ENCODE assay signal across 23 cellular contexts in the genomic region with DNA sequence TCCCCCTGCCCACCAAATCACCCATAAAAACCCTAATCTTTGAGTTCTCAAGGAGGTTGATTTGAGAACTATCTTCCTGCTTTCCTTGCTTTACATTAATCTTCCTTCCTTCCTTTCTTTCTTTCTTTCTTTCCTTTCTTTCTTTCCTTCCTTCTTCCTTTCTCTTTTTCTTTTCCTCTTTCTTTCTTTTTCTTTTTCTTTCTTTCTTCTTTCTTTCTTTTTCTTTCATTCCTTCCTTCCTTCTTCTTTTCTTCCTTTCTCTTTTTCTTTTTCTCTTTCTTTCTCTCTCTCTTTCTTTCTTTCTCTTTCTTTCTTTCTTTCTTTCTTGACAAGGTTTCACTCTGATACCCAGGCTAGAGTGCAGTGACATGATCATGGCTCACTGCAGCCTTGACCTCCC.
DNase-seq lines count a peak whose midpoint lies in the region; ATAC-seq and TF ChIP-seq lines count a peak whose summit lies in the region.
"Had no signal": no experiment of that assay in that cellular context is flagged by ENCODE, and none has a peak within 500 bp of the region (broad histone marks: within the 10 kb centered on the region; RNA-seq: fewer than 3 reads in every experiment).

No MANE protein-coding gene starts in this region.

- peak; percentile 21 for TF ChIP-seq CTCF in CD8-positive, alpha-beta T cell (IDR thresholded peaks at IDR 0.05)
- TF ChIP-seq CTCF in activated B cell treated with CpG ODN at 0.5 μM for 24 hours (IDR thresholded peaks at IDR 0.05) (peak; percentile 42), adrenal gland (IDR thresholded peaks at IDR 0.05) (no peak), neural progenitor cell (IDR thresholded peaks at IDR 0.05) (no peak)

- H3K4me3 Mint-ChIP-seq in activated naive CD4-positive, alpha-beta T cell treated with anti-CD3 and anti-CD28 coated beads, Interleukin-2, amount 50 U/mL, for 24 hours: no peak overlapping the region
- no peak overlapping the region for H3K4me3 Mint-ChIP-seq in CD8-positive, alpha-beta T cell
- H3K4me3 Mint-ChIP-seq in activated B cell treated with CpG ODN at 0.5 μM for 24 hours (no peak overlapping the region), neural progenitor cell (no peak overlapping the region)
- H3K4me3 Mint-ChIP-seq: CD4-positive, alpha-beta memory T cell; GM23338; H9; HFFc6 had no signal

- no peak overlapping the region for H3K9ac ChIP-seq in neural progenitor cell
- H3K9ac ChIP-seq: BLaER1 had no signal

- H3K4me1 ChIP-seq in CD8-positive, alpha-beta T cell (ENCODE audit: insufficient read depth, low read length): no peaks in the 10 kb centered on the region
- H3K4me1 ChIP-seq in adrenal gland (replicated peaks in 1 of 2) (no peaks in the 10 kb centered on the region), neural progenitor cell (no peaks in the 10 kb centered on the region)
- H3K4me1 ChIP-seq: A549, BLaER1 had no signal

- H3K4me2 ChIP-seq in neural progenitor cell: no peak overlapping the region
- H3K4me2 ChIP-seq: A549, BLaER1, GM23338 had no signal

- no peak overlapping the region for H2AFZ ChIP-seq in neural progenitor cell (replicated peaks)
- H2AFZ ChIP-seq: GM23338 had no signal

- H4K20me1 ChIP-seq in neural progenitor cell (ENCODE audit: low read depth): no peaks in the 10 kb centered on the region
- H4K20me1 ChIP-seq: BLaER1 had no signal

- peak overlapping the region; percentile 57 for H3K27ac Mint-ChIP-seq in activated naive CD4-positive, alpha-beta T cell treated with anti-CD3 and anti-CD28 coated beads, Interleukin-2, amount 50 U/mL, for 24 hours
- no peak overlapping the region for H3K27ac Mint-ChIP-seq in CD8-positive, alpha-beta T cell
- H3K27ac Mint-ChIP-seq in activated B cell treated with CpG ODN at 0.5 μM for 24 hours (no peak overlapping the region), neural progenitor cell (no peak overlapping the region)
- H3K27ac Mint-ChIP-seq: CD4-positive, alpha-beta memory T cell; GM23338; H9; HFFc6 had no signal

- intact Hi-C loops in CD8-positive, alpha-beta T cell (cut with DNase I, micrococcal nuclease): loop anchor here in 1 of 2 experiments (10.0 kb wide), 1 partner anchor 451 kb away; no protein-coding TSS in a partner anchor
- intact Hi-C loops in activated B cell treated with CpG ODN at 0.5 μM for 24 hours (cut with micrococcal nuclease) (no loop called here), adrenal gland (cut with DNase I) (no loop called here)

- H3K4me3 ChIP-seq in CD8-positive, alpha-beta T cell (ENCODE audit: low read depth, low read length): no peak overlapping the region
- H3K4me3 ChIP-seq in adrenal gland (no peak overlapping the region), neural progenitor cell (no peak overlapping the region)
- H3K4me3 ChIP-seq: A549, BLaER1, GM12878, GM23338 had no signal

- H3K9me3 ChIP-seq in CD8-positive, alpha-beta T cell (ENCODE audit: low read length): no peaks in the 10 kb centered on the region
- peaks cover 0 to 9% (median 0%) of the 10 kb centered on the region in 3 donors for H3K9me3 ChIP-seq in adrenal gland (replicated peaks in 1 of 3)
- H3K9me3 ChIP-seq in neural progenitor cell (ENCODE audit: low read depth): peaks cover 5% of the 10 kb centered on the region

- H3K36me3 Mint-ChIP-seq in activated naive CD4-positive, alpha-beta T cell treated with anti-CD3 and anti-CD28 coated beads, Interleukin-2, amount 50 U/mL, for 24 hours: no peaks in the 10 kb centered on the region
- H3K36me3 Mint-ChIP-seq in CD8-positive, alpha-beta T cell: no peaks in the 10 kb centered on the region
- H3K36me3 Mint-ChIP-seq in activated B cell treated with CpG ODN at 0.5 μM for 24 hours (ENCODE audit: low read depth) (no peaks in the 10 kb centered on the region), neural progenitor cell (no peaks in the 10 kb centered on the region)
- H3K36me3 Mint-ChIP-seq: CD4-positive, alpha-beta memory T cell had no signal

- CTCF ChIA-PET in CD8-positive, alpha-beta T cell (lab: Charles Lee): interaction anchor here (1.4 to 1.8 kb wide), 2 partner anchors 10 to 17 kb away, joined by 3 to 4 read pairs; no protein-coding TSS in a partner anchor
- CTCF ChIA-PET in activated B cell treated with CpG ODN at 0.5 μM for 24 hours (lab: Charles Lee): no interaction called here

- H3K36me3 ChIP-seq in CD8-positive, alpha-beta T cell (ENCODE audit: insufficient read depth, low read length): no peaks in the 10 kb centered on the region
- H3K36me3 ChIP-seq in adrenal gland (replicated peaks in 1 of 2) (no peaks in the 10 kb centered on the region), neural progenitor cell (peaks cover 4% of the 10 kb centered on the region)
- H3K36me3 ChIP-seq: BLaER1 had no signal

- H3F3A ChIP-seq in neural progenitor cell (ENCODE audit: low read depth): no peaks in the 10 kb centered on the region

- no peaks in the 10 kb centered on the region for H3K27me3 Mint-ChIP-seq in activated naive CD4-positive, alpha-beta T cell treated with anti-CD3 and anti-CD28 coated beads, Interleukin-2, amount 50 U/mL, for 24 hours
- no peaks in the 10 kb centered on the region for H3K27me3 Mint-ChIP-seq in CD8-positive, alpha-beta T cell (ENCODE audit: low read depth)
- H3K27me3 Mint-ChIP-seq in activated B cell treated with CpG ODN at 0.5 μM for 24 hours (no peaks in the 10 kb centered on the region), neural progenitor cell (ENCODE audit: insufficient read depth, low read depth) (peaks cover 3% of the 10 kb centered on the region)
- H3K27me3 Mint-ChIP-seq: CD4-positive, alpha-beta memory T cell had no signal

- no peak overlapping the region for H3K27ac ChIP-seq in CD8-positive, alpha-beta T cell (ENCODE audit: low read depth, low read length)
- H3K27ac ChIP-seq in adrenal gland (no peak overlapping the region), neural progenitor cell (no peak overlapping the region)
- H3K27ac ChIP-seq: A549, BLaER1, C4-2B had no signal

- H3K4me1 Mint-ChIP-seq in activated naive CD4-positive, alpha-beta T cell treated with anti-CD3 and anti-CD28 coated beads, Interleukin-2, amount 50 U/mL, for 24 hours: no peaks in the 10 kb centered on the region
- H3K4me1 Mint-ChIP-seq in CD8-positive, alpha-beta T cell (ENCODE audit: low read depth): no peaks in the 10 kb centered on the region
- H3K4me1 Mint-ChIP-seq in activated B cell treated with CpG ODN at 0.5 μM for 24 hours (peaks cover 3% of the 10 kb centered on the region), neural progenitor cell (no peaks in the 10 kb centered on the region)
- H3K4me1 Mint-ChIP-seq: CD4-positive, alpha-beta memory T cell; GM23338; H9 had no signal

- H3K9me3 Mint-ChIP-seq in activated naive CD4-positive, alpha-beta T cell treated with anti-CD3 and anti-CD28 coated beads, Interleukin-2, amount 50 U/mL, for 24 hours: peaks cover 13% of the 10 kb centered on the region
- peaks cover 9% of the 10 kb centered on the region for H3K9me3 Mint-ChIP-seq in CD8-positive, alpha-beta T cell
- H3K9me3 Mint-ChIP-seq in activated B cell treated with CpG ODN at 0.5 μM for 24 hours: peaks cover 17% of the 10 kb centered on the region
- peaks cover 24% of the 10 kb centered on the region for H3K9me3 Mint-ChIP-seq in neural progenitor cell

- no peak for DNase-seq in activated naive CD4-positive, alpha-beta T cell (lab: John Stamatoyannopoulos, UW)
- DNase-seq in CD8-positive, alpha-beta T cell: no peak
- DNase-seq in activated B cell treated with CpG ODN at 0.5 μM for 24 hours (no peak), COLO829 (ENCODE audit: low spot score) (no peak), adrenal gland (no peak), neural progenitor cell (ENCODE audit: low spot score) (no peak)
- DNase-seq: 8988T; ACHN; AML-193; CD4-positive, alpha-beta memory T cell; DMS 273 treated with DMSO at 0.1 percent for 48 hours; DMS79; EL; GDM1; H9; HFFc6 had no signal

- no peak for ATAC-seq in CD8-positive, alpha-beta T cell
- ATAC-seq in activated B cell treated with CpG ODN at 0.5 μM for 24 hours (ENCODE audit: low read depth): no peak
- ATAC-seq: A549, GM12878, GM23338, HCT116 had no signal

- POLR2A ChIA-PET in CD8-positive, alpha-beta T cell (lab: Charles Lee): no interaction called here
- POLR2A ChIA-PET in activated B cell treated with CpG ODN at 0.5 μM for 24 hours (lab: Charles Lee): no interaction called here

- no peaks in the 10 kb centered on the region for H3K27me3 ChIP-seq in CD8-positive, alpha-beta T cell (ENCODE audit: insufficient read depth, low read length)
- H3K27me3 ChIP-seq in adrenal gland (no peaks in the 10 kb centered on the region), neural progenitor cell (no peaks in the 10 kb centered on the region)
- H3K27me3 ChIP-seq: BLaER1 had no signal

- H3K79me2 ChIP-seq in neural progenitor cell (ENCODE audit: low read depth): no peaks in the 10 kb centered on the region

- no peak for TF ChIP-seq POLR2A in adrenal gland (IDR thresholded peaks at IDR 0.05)

Comparison
In these comparisons a context has a peak if more than half of its experiments do, and no peak if none do; other contexts are left out.
1. CTCF ChIP-seq: peak in CD8-positive, alpha-beta T cell (single experiment) and activated B cell treated with CpG ODN at 0.5 μM for 24 hours (single experiment); none in adrenal gland (0 of 6) and neural progenitor cell (single experiment).